ENCODE assay signal across 1 cellular context in the genomic region with DNA sequence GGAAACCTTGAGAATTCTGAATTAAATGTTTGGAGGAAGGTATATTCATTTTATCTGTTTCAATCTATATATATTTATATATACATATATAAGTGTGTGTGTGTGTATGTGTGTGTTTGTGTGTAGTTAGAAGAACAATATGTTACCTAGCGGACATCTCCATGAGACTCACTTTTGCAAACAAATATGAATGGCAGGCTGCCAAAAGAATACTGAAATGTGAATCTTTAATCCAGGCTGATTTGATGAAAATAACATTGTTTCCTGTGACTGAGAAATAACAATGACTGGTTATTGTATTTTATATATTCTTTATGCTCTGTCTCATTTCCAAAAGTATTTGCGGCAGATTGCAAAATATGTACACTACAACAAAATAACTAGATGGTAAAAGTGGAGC.
TF ChIP-seq lines count a peak whose summit lies in the region.

No MANE protein-coding gene starts in this region.

TF ChIP-seq in SK-N-SH, 30 proteins besides CTCF, POLR2A, EP300 and RAD21 (continued from another document):
- TF ChIP-seq, protein P1, sequence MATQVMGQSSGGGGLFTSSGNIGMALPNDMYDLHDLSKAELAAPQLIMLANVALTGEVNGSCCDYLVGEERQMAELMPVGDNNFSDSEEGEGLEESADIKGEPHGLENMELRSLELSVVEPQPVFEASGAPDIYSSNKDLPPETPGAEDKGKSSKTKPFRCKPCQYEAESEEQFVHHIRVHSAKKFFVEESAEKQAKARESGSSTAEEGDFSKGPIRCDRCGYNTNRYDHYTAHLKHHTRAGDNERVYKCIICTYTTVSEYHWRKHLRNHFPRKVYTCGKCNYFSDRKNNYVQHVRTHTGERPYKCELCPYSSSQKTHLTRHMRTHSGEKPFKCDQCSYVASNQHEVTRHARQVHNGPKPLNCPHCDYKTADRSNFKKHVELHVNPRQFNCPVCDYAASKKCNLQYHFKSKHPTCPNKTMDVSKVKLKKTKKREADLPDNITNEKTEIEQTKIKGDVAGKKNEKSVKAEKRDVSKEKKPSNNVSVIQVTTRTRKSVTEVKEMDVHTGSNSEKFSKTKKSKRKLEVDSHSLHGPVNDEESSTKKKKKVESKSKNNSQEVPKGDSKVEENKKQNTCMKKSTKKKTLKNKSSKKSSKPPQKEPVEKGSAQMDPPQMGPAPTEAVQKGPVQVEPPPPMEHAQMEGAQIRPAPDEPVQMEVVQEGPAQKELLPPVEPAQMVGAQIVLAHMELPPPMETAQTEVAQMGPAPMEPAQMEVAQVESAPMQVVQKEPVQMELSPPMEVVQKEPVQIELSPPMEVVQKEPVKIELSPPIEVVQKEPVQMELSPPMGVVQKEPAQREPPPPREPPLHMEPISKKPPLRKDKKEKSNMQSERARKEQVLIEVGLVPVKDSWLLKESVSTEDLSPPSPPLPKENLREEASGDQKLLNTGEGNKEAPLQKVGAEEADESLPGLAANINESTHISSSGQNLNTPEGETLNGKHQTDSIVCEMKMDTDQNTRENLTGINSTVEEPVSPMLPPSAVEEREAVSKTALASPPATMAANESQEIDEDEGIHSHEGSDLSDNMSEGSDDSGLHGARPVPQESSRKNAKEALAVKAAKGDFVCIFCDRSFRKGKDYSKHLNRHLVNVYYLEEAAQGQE (IDR thresholded peaks at IDR 0.05; ENCODE audit: low read depth, low read length), result no peak
- no peak for TF ChIP-seq MEF2A (IDR thresholded peaks at IDR 0.05; ENCODE audit: borderline replicate concordance, low read depth)
- no peak for TF ChIP-seq MXI1 (IDR thresholded peaks at IDR 0.05; ENCODE audit: low read depth, low read length)
- TF ChIP-seq JUND (IDR thresholded peaks at IDR 0.05), result no peak
- no peak for TF ChIP-seq RCOR1 (IDR thresholded peaks at IDR 0.05; ENCODE audit: low read length)
- TF ChIP-seq, protein P2, sequence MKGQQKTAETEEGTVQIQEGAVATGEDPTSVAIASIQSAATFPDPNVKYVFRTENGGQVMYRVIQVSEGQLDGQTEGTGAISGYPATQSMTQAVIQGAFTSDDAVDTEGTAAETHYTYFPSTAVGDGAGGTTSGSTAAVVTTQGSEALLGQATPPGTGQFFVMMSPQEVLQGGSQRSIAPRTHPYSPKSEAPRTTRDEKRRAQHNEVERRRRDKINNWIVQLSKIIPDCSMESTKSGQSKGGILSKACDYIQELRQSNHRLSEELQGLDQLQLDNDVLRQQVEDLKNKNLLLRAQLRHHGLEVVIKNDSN (IDR thresholded peaks at IDR 0.05; ENCODE audit: borderline replicate concordance, low read depth), result no peak
- TF ChIP-seq, protein P3, sequence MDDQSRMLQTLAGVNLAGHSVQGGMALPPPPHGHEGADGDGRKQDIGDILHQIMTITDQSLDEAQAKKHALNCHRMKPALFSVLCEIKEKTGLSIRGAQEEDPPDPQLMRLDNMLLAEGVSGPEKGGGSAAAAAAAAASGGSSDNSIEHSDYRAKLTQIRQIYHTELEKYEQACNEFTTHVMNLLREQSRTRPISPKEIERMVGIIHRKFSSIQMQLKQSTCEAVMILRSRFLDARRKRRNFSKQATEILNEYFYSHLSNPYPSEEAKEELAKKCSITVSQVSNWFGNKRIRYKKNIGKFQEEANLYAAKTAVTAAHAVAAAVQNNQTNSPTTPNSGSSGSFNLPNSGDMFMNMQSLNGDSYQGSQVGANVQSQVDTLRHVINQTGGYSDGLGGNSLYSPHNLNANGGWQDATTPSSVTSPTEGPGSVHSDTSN (IDR thresholded peaks at IDR 0.05), result no peak
- TF ChIP-seq, protein P4, sequence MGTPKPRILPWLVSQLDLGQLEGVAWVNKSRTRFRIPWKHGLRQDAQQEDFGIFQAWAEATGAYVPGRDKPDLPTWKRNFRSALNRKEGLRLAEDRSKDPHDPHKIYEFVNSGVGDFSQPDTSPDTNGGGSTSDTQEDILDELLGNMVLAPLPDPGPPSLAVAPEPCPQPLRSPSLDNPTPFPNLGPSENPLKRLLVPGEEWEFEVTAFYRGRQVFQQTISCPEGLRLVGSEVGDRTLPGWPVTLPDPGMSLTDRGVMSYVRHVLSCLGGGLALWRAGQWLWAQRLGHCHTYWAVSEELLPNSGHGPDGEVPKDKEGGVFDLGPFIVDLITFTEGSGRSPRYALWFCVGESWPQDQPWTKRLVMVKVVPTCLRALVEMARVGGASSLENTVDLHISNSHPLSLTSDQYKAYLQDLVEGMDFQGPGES (IDR thresholded peaks at IDR 0.05; ENCODE audit: low read depth, low read length), result no peak
- TF ChIP-seq, protein P5, sequence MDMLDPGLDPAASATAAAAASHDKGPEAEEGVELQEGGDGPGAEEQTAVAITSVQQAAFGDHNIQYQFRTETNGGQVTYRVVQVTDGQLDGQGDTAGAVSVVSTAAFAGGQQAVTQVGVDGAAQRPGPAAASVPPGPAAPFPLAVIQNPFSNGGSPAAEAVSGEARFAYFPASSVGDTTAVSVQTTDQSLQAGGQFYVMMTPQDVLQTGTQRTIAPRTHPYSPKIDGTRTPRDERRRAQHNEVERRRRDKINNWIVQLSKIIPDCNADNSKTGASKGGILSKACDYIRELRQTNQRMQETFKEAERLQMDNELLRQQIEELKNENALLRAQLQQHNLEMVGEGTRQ (IDR thresholded peaks at IDR 0.05; ENCODE audit: borderline replicate concordance, low read depth, low read length), result no peak
- TF ChIP-seq SIN3A (IDR thresholded peaks at IDR 0.05; ENCODE audit: borderline replicate concordance, low read depth, low read length), result no peak
